ENCODE assay signal across 19 cellular contexts in the genomic region with DNA sequence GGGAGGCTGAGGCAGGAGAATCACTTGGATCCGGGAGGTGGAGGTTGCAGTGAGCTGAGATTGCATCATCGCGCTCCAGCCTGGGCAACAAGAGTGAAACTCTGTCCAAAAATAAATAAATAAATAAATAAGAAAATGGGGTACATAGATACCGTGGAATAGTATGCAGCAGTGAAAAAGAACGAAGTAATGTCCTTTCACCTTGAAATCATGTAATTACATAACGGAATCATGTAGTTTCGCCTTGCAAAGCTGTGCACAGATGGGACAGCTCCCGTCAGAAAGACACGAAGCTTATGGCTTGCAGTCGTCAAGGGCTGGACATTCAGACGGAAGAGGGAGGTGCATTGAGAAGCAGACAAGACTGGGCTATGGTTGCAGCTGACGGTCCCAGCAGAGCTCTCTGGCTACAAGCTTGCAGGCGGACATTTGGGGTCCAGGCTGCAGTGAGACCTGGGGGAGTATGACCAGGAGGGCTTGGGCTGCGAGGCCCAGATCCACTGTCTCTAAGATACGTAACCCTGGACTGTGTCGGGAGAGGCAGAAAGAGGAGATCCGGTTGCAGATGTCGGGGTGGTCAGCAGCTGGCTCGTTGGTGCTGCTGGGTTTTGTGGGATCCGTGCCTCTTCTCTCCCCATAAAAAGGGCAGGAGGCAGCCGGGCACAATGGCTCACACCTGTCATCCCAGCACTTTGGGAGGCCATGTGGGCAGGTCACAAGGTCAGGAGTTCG. TPM values are rescaled to one million over a fixed set of nuclear protein-coding genes. Genes with fewer than 3 reads are reported as not detected.
"Had no signal": no experiment of that assay in that cellular context is flagged by ENCODE, and none has a peak within 500 bp of the region (broad histone marks: within the 10 kb centered on the region; RNA-seq: fewer than 3 reads in every experiment).

No MANE protein-coding gene starts in this region.

- H3K9me3 ChIP-seq: adrenal gland, colonic mucosa, esophagus squamous epithelium, sigmoid colon, testis, vagina had no signal

- H3K9me3 Mint-ChIP-seq: stimulated activated naive CD8-positive, alpha-beta T cell treated with anti-CD3 and anti-CD28 coated beads, Interleukin-15, Interleukin-2, amounts not matched to agents 100 ng/mL and 50 ng/mL, for 24 hours had no signal

- H3K27me3 ChIP-seq: adrenal gland, colonic mucosa, esophagus squamous epithelium, sigmoid colon, testis, vagina had no signal

- ATAC-seq: activated CD4-positive, CD25-positive, alpha-beta regulatory T cell treated with anti-CD3 and anti-CD28 coated beads, Interleukin-2, amount 50 U/mL, for 24 hours; activated T-cell treated with anti-CD3 and anti-CD28 coated beads, Interleukin-2, amount 50 U/mL, for 72 hours; left colon; natural killer cell treated with Interleukin-12 subunit alpha and Interleukin-12 subunit beta and Interleukin-15 and Interleukin-18, amount 100 ng/mL, for 72 hours had no signal

- H3K36me3 ChIP-seq: adrenal gland, colonic mucosa, esophagus squamous epithelium, sigmoid colon, vagina had no signal

- FAIRE-seq: TTC549 had no signal

- H3K27ac ChIP-seq: adrenal gland, colonic mucosa, esophagus squamous epithelium, sigmoid colon, testis, vagina had no signal

- H3K4me1 ChIP-seq: adrenal gland, colonic mucosa, esophagus squamous epithelium, sigmoid colon, testis had no signal

- H3K27ac Mint-ChIP-seq: activated T-cell treated with anti-CD3 and anti-CD28 coated beads, Interleukin-2, amount 50 U/mL, for 72 hours; stimulated activated naive CD8-positive, alpha-beta T cell treated with anti-CD3 and anti-CD28 coated beads, Interleukin-15, Interleukin-2, amounts not matched to agents 100 ng/mL and 50 ng/mL, for 24 hours had no signal

- H3K4me3 ChIP-seq: adrenal gland, colonic mucosa, esophagus squamous epithelium, sigmoid colon, testis, vagina had no signal

- DNase-seq: activated gamma-delta T cell treated with Interleukin-2 at 50 U/mL for 16 hours; activated T-cell treated with anti-CD3 and anti-CD28 coated beads, Interleukin-2, amount 50 U/mL, for 72 hours; adrenal gland; colonic mucosa; esophagus squamous epithelium; foreskin fibroblast; left colon; mammary epithelial cell; occipital lobe; sigmoid colon; stimulated activated CD4-positive, alpha-beta T cell treated with anti-CD3 and anti-CD28 coated beads, Interleukin-12 subunit alpha, Interleukin-12 subunit beta, amount 100 ng/mL, for 4 hours; T-helper 2 cell; testis had no signal

- H3K27me3 Mint-ChIP-seq: natural killer cell treated with Interleukin-12 subunit alpha and Interleukin-12 subunit beta and Interleukin-15 and Interleukin-18, amount 100 ng/mL, for 72 hours; stimulated activated naive CD8-positive, alpha-beta T cell treated with anti-CD3 and anti-CD28 coated beads, Interleukin-15, Interleukin-2, amounts not matched to agents 100 ng/mL and 50 ng/mL, for 24 hours had no signal

- H3K4me3 Mint-ChIP-seq: activated T-cell treated with anti-CD3 and anti-CD28 coated beads, Interleukin-2, amount 50 U/mL, for 72 hours; natural killer cell treated with Interleukin-12 subunit alpha and Interleukin-12 subunit beta and Interleukin-15 and Interleukin-18, amount 100 ng/mL, for 72 hours; stimulated activated naive CD8-positive, alpha-beta T cell treated with anti-CD3 and anti-CD28 coated beads, Interleukin-15, Interleukin-2, amounts not matched to agents 100 ng/mL and 50 ng/mL, for 24 hours had no signal

RNA-seq across cellular contexts. Expression of a gene that starts 6.2 kb away (rescaled TPM):
- total RNA-seq: mammary epithelial cell, pulmonary artery endothelial cell had no signal
- polyA plus RNA-seq: mammary epithelial cell had no signal
